ENCODE assay signal across 17 cellular contexts in the genomic region with DNA sequence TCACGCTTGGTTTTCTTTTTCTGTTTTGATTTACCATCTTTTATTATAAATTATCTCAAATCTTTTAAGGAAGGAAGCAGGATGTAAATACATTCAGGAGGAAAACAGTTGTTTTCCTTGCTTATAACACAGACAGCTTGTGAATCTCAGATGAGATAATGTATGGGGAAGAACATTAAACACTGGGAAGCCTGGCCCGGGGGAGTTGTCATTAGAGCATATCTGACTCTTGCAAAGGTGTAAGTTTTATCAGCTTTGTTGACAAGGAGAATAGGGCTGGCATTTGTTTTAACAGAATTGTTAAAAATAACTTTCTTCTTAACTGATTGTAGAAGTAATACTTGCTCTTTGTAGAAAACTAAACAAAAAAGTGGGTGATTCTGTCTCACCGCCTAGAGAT. TPM values are rescaled to one million over a fixed set of nuclear protein-coding genes. Genes with fewer than 3 reads are reported as not detected.
"Had no signal": no experiment of that assay in that cellular context is flagged by ENCODE, and none has a peak within 500 bp of the region (broad histone marks: within the 10 kb centered on the region; RNA-seq: fewer than 3 reads in every experiment).

No MANE protein-coding gene starts in this region.

- H3K4me3 ChIP-seq: coronary artery, mucosa of descending colon, pancreas, thyroid gland had no signal

- H3K4me3 Mint-ChIP-seq: activated B cell treated with CpG ODN at 0.5 μM for 24 hours; activated CD4-positive, alpha-beta memory T cell treated with anti-CD3 and anti-CD28 coated beads, Interleukin-2, amount 10 ng/mL, durations not matched to agents 7 days and 5 days; activated T-helper 17 cell treated with anti-CD3 and anti-CD28 coated beads, Interleukin-2, amount 50 U/mL, for 72 hours; memory B cell; naive thymus-derived CD4-positive, alpha-beta T cell had no signal

- H3K27me3 ChIP-seq: brain microvascular endothelial cell, pancreas, thyroid gland had no signal

- H3K4me1 Mint-ChIP-seq: activated B cell treated with CpG ODN at 0.5 μM for 24 hours; activated CD4-positive, alpha-beta memory T cell treated with anti-CD3 and anti-CD28 coated beads, Interleukin-2, amount 10 ng/mL, durations not matched to agents 7 days and 5 days; activated T-helper 17 cell treated with anti-CD3 and anti-CD28 coated beads, Interleukin-2, amount 50 U/mL, for 72 hours; memory B cell; naive thymus-derived CD4-positive, alpha-beta T cell had no signal

- H3K27ac ChIP-seq: brain microvascular endothelial cell, coronary artery, pancreas, thyroid gland had no signal

- H3K27ac Mint-ChIP-seq: activated B cell treated with CpG ODN at 0.5 μM for 24 hours; activated CD4-positive, alpha-beta memory T cell treated with anti-CD3 and anti-CD28 coated beads, Interleukin-2, amount 10 ng/mL, durations not matched to agents 7 days and 5 days; activated T-helper 17 cell treated with anti-CD3 and anti-CD28 coated beads, Interleukin-2, amount 50 U/mL, for 72 hours; memory B cell had no signal

- ATAC-seq: activated T-helper 17 cell treated with anti-CD3 and anti-CD28 coated beads, Interleukin-2, amount 50 U/mL, for 72 hours; naive thymus-derived CD4-positive, alpha-beta T cell; pancreas had no signal

- DNase-seq: activated B cell treated with CpG ODN at 0.5 μM for 24 hours; activated CD4-positive, alpha-beta memory T cell treated with anti-CD3 and anti-CD28 coated beads, Interleukin-2, amount 10 ng/mL, durations not matched to agents 7 days and 5 days; activated CD4-positive, alpha-beta T cell treated with anti-CD3 and anti-CD28 coated beads for 4 hours; activated naive CD4-positive, alpha-beta T cell treated with Interleukin-2 at 50 U/mL for 16 hours; activated T-cell treated with anti-CD3 and anti-CD28 coated beads, Interleukin-2, amount 50 U/mL, for 1 hour; brain microvascular endothelial cell; erythroblast; head of caudate nucleus; mucosa of descending colon; naive thymus-derived CD4-positive, alpha-beta T cell; pancreas; stimulated activated CD4-positive, alpha-beta T cell treated with anti-CD3 and anti-CD28 coated beads, Interleukin-2, amount 100 ng/mL, for 24 hours; stimulated activated naive CD4-positive, alpha-beta T cell treated with Interleukin-2 at 50 U/mL for 16 hours; thyroid gland had no signal

- H3K4me1 ChIP-seq: pancreas, thyroid gland had no signal

- H3K36me3 Mint-ChIP-seq: memory B cell; naive thymus-derived CD4-positive, alpha-beta T cell had no signal

- H3K27me3 Mint-ChIP-seq: activated B cell treated with CpG ODN at 0.5 μM for 24 hours; activated T-helper 17 cell treated with anti-CD3 and anti-CD28 coated beads, Interleukin-2, amount 50 U/mL, for 72 hours; naive thymus-derived CD4-positive, alpha-beta T cell had no signal

- H3K9me3 Mint-ChIP-seq: activated B cell treated with CpG ODN at 0.5 μM for 24 hours; activated CD4-positive, alpha-beta memory T cell treated with anti-CD3 and anti-CD28 coated beads, Interleukin-2, amount 10 ng/mL, durations not matched to agents 7 days and 5 days; activated T-helper 17 cell treated with anti-CD3 and anti-CD28 coated beads, Interleukin-2, amount 50 U/mL, for 72 hours; memory B cell; naive thymus-derived CD4-positive, alpha-beta T cell had no signal

- H3K9me3 ChIP-seq: mucosa of descending colon, pancreas, thyroid gland had no signal

- H3K36me3 ChIP-seq: brain microvascular endothelial cell, pancreas, thyroid gland had no signal

RNA-seq across cellular contexts. Expression of gene GPRC5B, which starts 41.9 kb away (rescaled TPM):
- total RNA-seq: activated T-helper 17 cell treated with anti-CD3 and anti-CD28 coated beads, Interleukin-2, amount 50 U/mL, for 72 hours had no signal
